ENCODE assay signal across 8 cellular contexts in genomic region chr6:10746915-10747250, GRCh38. TPM values are rescaled to one million over a fixed set of nuclear protein-coding genes. Genes with fewer than 3 reads are reported as not detected.
DNase-seq lines count a peak whose midpoint lies in the region; TF ChIP-seq lines count a peak whose summit lies in the region.

No MANE protein-coding gene starts in this region.

- H3K27me3 ChIP-seq in SJSA1 (replicated peaks): no peaks in the 10 kb centered on the region

- H3K36me3 ChIP-seq in SJSA1: peaks cover 42% of the 10 kb centered on the region

- DNase-seq in SJSA1 (ENCODE audit: low read depth in 1 of 2, low spot score in 2 of 2) (no peak), fibroblast of mammary gland (ENCODE audit: low read depth) (no peak), retina (peak; percentile 5), OCI-M1 (lab: John Stamatoyannopoulos, UW) (no peak), NOMO-1 treated with dmso at 0.1 percent for 144 hours (lab: John Stamatoyannopoulos, UW; ENCODE audit: unreplicated experiment) (no peak), NCI-H510A treated with DMSO at 0.1 percent for 48 hours (lab: John Stamatoyannopoulos, UW) (no peak), GOT3 (lab: John Stamatoyannopoulos, UW) (no peak)

- peak overlapping the region; percentile 55 for H3K4me3 ChIP-seq in GM12875 (ENCODE audit: low read depth, low read length)
- H3K4me3 ChIP-seq in SJSA1: peak overlapping the region; percentile 62
- peak overlapping the region; percentile 93 for H3K4me3 ChIP-seq in fibroblast of mammary gland (ENCODE audit: control insufficient read depth, low read depth, low read length)

- no peak overlapping the region for H3K27ac ChIP-seq in SJSA1

- H3K4me1 ChIP-seq in SJSA1 (replicated peaks): peaks cover 16% of the 10 kb centered on the region

- no peaks in the 10 kb centered on the region for H3K9me3 ChIP-seq in SJSA1 (replicated peaks)

- TF ChIP-seq CTCF in GM12875 (IDR thresholded peaks at IDR 0.05; ENCODE audit: borderline replicate concordance, insufficient read depth, low read depth, low read length) (no peak), fibroblast of mammary gland (conservative IDR thresholded peaks at IDR 0.05; ENCODE audit: control insufficient read depth, insufficient read depth, low read depth, low read length) (no peak)

RNA-seq across cellular contexts. Expression of gene TMEM14B, which starts 0.7 kb away (rescaled TPM):
- 171 and 226 TPM in 2 replicates for total RNA-seq in SJSA1 (2014; rRNA removed; shearing (Covaris generic))

RNA-seq across cellular contexts. Expression of gene TMEM14C, which starts 24.0 kb away (rescaled TPM):
- total RNA-seq in SJSA1 (2014; rRNA removed; shearing (Covaris generic)): 281 and 359 TPM in 2 replicates

RNA-seq across cellular contexts. Expression of gene PAK1IP1, which starts 52.1 kb away (rescaled TPM):
- 35.4 and 45.5 TPM in 2 replicates for total RNA-seq in SJSA1 (2014; rRNA removed; shearing (Covaris generic))

RNA-seq across cellular contexts. Expression of gene C6orf52, which starts 52.5 kb away (rescaled TPM):
- 0.50 and 2.2 TPM in 2 replicates for total RNA-seq in SJSA1 (2014; rRNA removed; shearing (Covaris generic))
